ENCODE assay signal across 9 cellular contexts in genomic region chr7:134174797-134175261, GRCh38. TPM values are rescaled to one million over a fixed set of nuclear protein-coding genes. Genes with fewer than 3 reads are reported as not detected.
A peak's percentile ranks its signal among the peaks of the same experiment; 100 is the strongest.
DNase-seq lines count a peak whose midpoint lies in the region; ATAC-seq and TF ChIP-seq lines count a peak whose summit lies in the region.
"Had no signal": no experiment of that assay in that cellular context is flagged by ENCODE, and none has a peak within 500 bp of the region (broad histone marks: within the 10 kb centered on the region; RNA-seq: fewer than 3 reads in every experiment).

No MANE protein-coding gene starts in this region.

- no peaks in the 10 kb centered on the region for H3K36me3 ChIP-seq in upper lobe of right lung

- H3K4me1 ChIP-seq in upper lobe of right lung, result no peaks in the 10 kb centered on the region

- ATAC-seq in activated CD4-positive, CD25-positive, alpha-beta regulatory T cell treated with anti-CD3 and anti-CD28 coated beads, Interleukin-2, amount 50 U/mL, for 24 hours, result peak; percentile 80 to 90
- peak; percentile 71 for ATAC-seq in HG02840 (IDR thresholded peaks at IDR 0.05; ENCODE audit: low FRiP score, unreplicated experiment)
- ATAC-seq in esophagus mucosa, result peak; percentile 98
- ATAC-seq in upper lobe of right lung, result peak; percentile 93
- ATAC-seq in Right ventricle myocardium superior (ENCODE audit: poor library complexity), result no peak

- TF ChIP-seq CTCF in upper lobe of right lung (IDR thresholded peaks at IDR 0.05), result no peak

- intact Hi-C loops in upper lobe of right lung (cut with DNase I) (no loop called here), Right ventricle myocardium superior (cut with DNase I) (no loop called here)

- no peak overlapping the region for H3K27ac ChIP-seq in upper lobe of right lung
- H3K27ac ChIP-seq: C4-2B had no signal

- no peak for DNase-seq in activated CD4-positive, CD25-positive, alpha-beta regulatory T cell (lab: John Stamatoyannopoulos, UW)
- DNase-seq in NOMO-1 treated with DMSO at 0.1 percent for 48 hours (lab: John Stamatoyannopoulos, UW; ENCODE audit: unreplicated experiment) (peak; percentile 85), upper lobe of right lung (no peak), cerebellar cortex (ENCODE audit: low spot score) (no peak), Right ventricle myocardium superior (no peak)

- no peak overlapping the region for H3K4me3 ChIP-seq in upper lobe of right lung

- H3K9me3 ChIP-seq in upper lobe of right lung, result no peaks in the 10 kb centered on the region

- no peaks in the 10 kb centered on the region for H3K27me3 ChIP-seq in upper lobe of right lung

RNA-seq across cellular contexts. Expression of gene LRGUK, which starts 47.7 kb away (rescaled TPM):
- total RNA-seq in esophagus mucosa, result 0.32 TPM
- total RNA-seq in upper lobe of right lung, result 0.49 TPM
- 0.16 TPM for total RNA-seq in Right ventricle myocardium superior
